In the genomic region with DNA sequence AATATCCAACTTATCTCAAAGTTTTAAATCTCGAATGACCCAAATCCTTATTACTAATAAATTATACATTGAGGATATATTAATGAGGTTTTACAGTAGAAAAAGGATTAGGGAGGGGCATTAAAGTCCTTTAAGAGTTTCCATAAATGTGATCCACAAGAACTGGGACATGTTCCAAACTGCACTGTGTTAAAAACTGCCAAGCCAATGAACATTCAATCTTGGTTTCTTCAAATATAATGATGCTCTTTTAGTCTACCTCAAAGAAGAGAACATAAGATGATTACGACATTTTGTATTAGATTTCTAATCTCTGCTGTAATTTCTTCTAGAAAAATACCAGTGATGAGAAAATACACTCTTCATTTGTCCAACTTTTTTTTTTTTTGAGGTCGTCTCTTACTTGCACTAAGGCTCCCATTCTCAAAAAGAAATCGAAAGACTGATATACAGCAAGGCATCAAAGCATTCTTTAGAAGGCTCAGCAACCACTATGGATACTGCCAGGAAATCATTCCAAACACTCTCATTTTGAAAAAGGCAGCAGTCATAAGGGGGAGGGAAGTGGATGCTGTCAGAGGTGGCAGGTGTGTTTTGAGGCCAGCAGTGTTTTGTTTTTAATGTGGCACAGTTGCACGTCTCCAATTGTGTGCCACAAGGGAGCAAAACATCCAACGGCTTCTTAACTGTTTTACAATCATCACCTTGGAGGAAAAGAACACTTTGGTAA, we compare ENCODE assay signal across 8 cellular contexts. TPM values are rescaled to one million over a fixed set of nuclear protein-coding genes. Genes with fewer than 3 reads are reported as not detected.
DNase-seq lines count a peak whose midpoint lies in the region; ATAC-seq and TF ChIP-seq lines count a peak whose summit lies in the region.

No MANE protein-coding gene starts in this region.

- no peak overlapping the region for H4K8ac ChIP-seq in H9 (replicated peaks; ENCODE audit: insufficient read length, low read depth, low read length)

- H2AFZ ChIP-seq in H9 (ENCODE audit: low read length): no peak overlapping the region

- H3K4ac ChIP-seq in H9 (ENCODE audit: low read depth, low read length): no peak overlapping the region

- no peaks in the 10 kb centered on the region for H3K9me3 Mint-ChIP-seq in H9
- H3K9me3 Mint-ChIP-seq in T-helper 1 cell treated with Interleukin-12 subunit alpha and Interleukin-12 subunit beta and Interleukin-4 antibody, amounts not matched to agents 30 μg/mL and 1 μg/mL, for 36 hours: no peaks in the 10 kb centered on the region

- TF ChIP-seq EP300 in transverse colon (IDR thresholded peaks at IDR 0.05; ENCODE audit: low read depth): no peak

- peak overlapping the region; percentile 93 to 96 for H3K4me3 Mint-ChIP-seq in H9
- peak overlapping the region; percentile 80 for H3K4me3 Mint-ChIP-seq in T-helper 1 cell treated with Interleukin-12 subunit alpha and Interleukin-12 subunit beta and Interleukin-4 antibody, amounts not matched to agents 30 μg/mL and 1 μg/mL, for 36 hours

- peak overlapping the region; percentile 66 for H3K9ac ChIP-seq in H9 (ENCODE audit: extremely low read depth, insufficient read length, low read length)

- POLR2A ChIA-PET in AG04449 (lab: Yijun Ruan, JAX): interaction anchor here (0.6 kb wide), 1 partner anchor 124 kb away, joined by 3 read pairs; no protein-coding TSS in a partner anchor

- H2BK120ac ChIP-seq in H9 (ENCODE audit: low read depth, low read length, poor library complexity, severe bottlenecking): no peak overlapping the region

- H2BK20ac ChIP-seq in H9 (ENCODE audit: low read depth, low read length, poor library complexity, severe bottlenecking): no peak overlapping the region

- H3K36me3 Mint-ChIP-seq in H9 (ENCODE audit: insufficient read depth in 1 of 3, low read depth in 3 of 3): peaks cover 3 to 37% (median 20%) of the 10 kb centered on the region in 3 experiments; a peak in 5 of 7 replicates
- H3K36me3 Mint-ChIP-seq in T-helper 1 cell treated with Interleukin-12 subunit alpha and Interleukin-12 subunit beta and Interleukin-4 antibody, amounts not matched to agents 30 μg/mL and 1 μg/mL, for 36 hours (ENCODE audit: low read depth): peaks cover 16% of the 10 kb centered on the region

- no peaks in the 10 kb centered on the region for H4K20me1 ChIP-seq in H9 (ENCODE audit: control insufficient read depth, insufficient read depth, insufficient read length)

- H3K27ac ChIP-seq in H9 (ENCODE audit: insufficient read length, low read depth, low read length): no peak overlapping the region
- peak overlapping the region; percentile 90 to 97 for H3K27ac ChIP-seq in right atrium auricular region
- peak overlapping the region in 3 of 4 donors; percentile 98 for H3K27ac ChIP-seq in transverse colon

- H3T11ph ChIP-seq in H9 (ENCODE audit: low read length): no peak overlapping the region

- in situ Hi-C loops in transverse colon (cut with MboI; ENCODE audit: low pct_ligation_motif_present in 1 of 4, low pct_unique_long_range_greater_than_20kb in 1 of 4, low sequenced_read_pairs in 3 of 4): no loop called here

- no peak overlapping the region for H2AK5ac ChIP-seq in H9 (ENCODE audit: insufficient read length, low read length)

- H3K27ac Mint-ChIP-seq in H9: peak overlapping the region in 1 of 3 experiments; percentile 22; a peak in 3 of 7 replicates
- H3K27ac Mint-ChIP-seq in T-helper 1 cell treated with Interleukin-12 subunit alpha and Interleukin-12 subunit beta and Interleukin-4 antibody, amounts not matched to agents 30 μg/mL and 1 μg/mL, for 36 hours: peak overlapping the region; percentile 51

- intact Hi-C loops in transverse colon (cut with DNase I; ENCODE audit: low total_unique reads): no loop called here

- peak overlapping the region; percentile 83 for H3K4me3 ChIP-seq in AG04449 (ENCODE audit: low read depth, low read length)
- H3K4me3 ChIP-seq in right atrium auricular region: peak overlapping the region in 1 of 2 donors; percentile 84
- peak overlapping the region in 1 of 4 donors; percentile 96 for H3K4me3 ChIP-seq in transverse colon

- H4K91ac ChIP-seq in H9 (ENCODE audit: insufficient read length, low read depth, low read length): no peak overlapping the region

- no peak overlapping the region for H3K56ac ChIP-seq in H9 (ENCODE audit: insufficient read length, low read depth, low read length)

- H3K79me1 ChIP-seq in H9 (ENCODE audit: insufficient read depth, low read depth, low read length, poor library complexity, severe bottlenecking): no peaks in the 10 kb centered on the region

- CTCF ChIA-PET in AG04449 (lab: Yijun Ruan, JAX): interaction anchor here (0.8 to 1.4 kb wide), 4 partner anchors 9 to 161 kb away, joined by 3 to 4 read pairs (median 3); no protein-coding TSS in a partner anchor

- no peak for TF ChIP-seq CTCF in AG04449 (IDR thresholded peaks at IDR 0.05; ENCODE audit: insufficient read depth, low read length, missing control alignments)
- no peak for TF ChIP-seq CTCF in H9 (conservative IDR thresholded peaks at IDR 0.05)
- no peak for TF ChIP-seq CTCF in right atrium auricular region (IDR thresholded peaks at IDR 0.05)
- TF ChIP-seq CTCF in transverse colon (IDR thresholded peaks at IDR 0.05): no peak

- H3K9me3 ChIP-seq in H9 (ENCODE audit: control insufficient read depth, low read depth, low read length) (no peaks in the 10 kb centered on the region), right atrium auricular region (no peaks in the 10 kb centered on the region), transverse colon (no peaks in the 10 kb centered on the region)

- no peak overlapping the region for H2BK15ac ChIP-seq in H9 (ENCODE audit: low read depth, low read length)

- H4K5ac ChIP-seq in H9 (ENCODE audit: insufficient read length, low read depth, low read length): no peak overlapping the region

- DNase-seq in AG04449 (ENCODE audit: low read depth, low spot score): no peak
- DNase-seq in H9: no peak
- no peak for DNase-seq in right atrium auricular region (ENCODE audit: low spot score)
- DNase-seq in transverse colon: no peak
- no peak for DNase-seq in central memory CD4-positive, alpha-beta T cell

- H3K27me3 ChIP-seq in H9 (ENCODE audit: insufficient read depth, low read length) (no peaks in the 10 kb centered on the region), right atrium auricular region (no peaks in the 10 kb centered on the region), transverse colon (no peaks in the 10 kb centered on the region)

- H3K23ac ChIP-seq in H9 (ENCODE audit: insufficient read length, low read depth, low read length): no peak overlapping the region

- peaks cover 56 to 72% of the 10 kb centered on the region in 2 experiments for H3K4me1 Mint-ChIP-seq in H9
- H3K4me1 Mint-ChIP-seq in T-helper 1 cell treated with Interleukin-12 subunit alpha and Interleukin-12 subunit beta and Interleukin-4 antibody, amounts not matched to agents 30 μg/mL and 1 μg/mL, for 36 hours (ENCODE audit: low read depth): peaks cover 28% of the 10 kb centered on the region

- H2BK12ac ChIP-seq in H9 (ENCODE audit: insufficient read length, low read depth, low read length): no peak overlapping the region

- no peak overlapping the region for H3K18ac ChIP-seq in H9 (ENCODE audit: insufficient read length, low read depth, low read length)

- H3K14ac ChIP-seq in H9 (ENCODE audit: insufficient read depth, low read length): no peak overlapping the region

- TF ChIP-seq POLR2A in transverse colon (IDR thresholded peaks at IDR 0.05): no peak

- ATAC-seq in GM18511 (IDR thresholded peaks at IDR 0.05; ENCODE audit: unreplicated experiment) (no peak), GM18498 (IDR thresholded peaks at IDR 0.05; ENCODE audit: unreplicated experiment) (no peak)

- WGBS in H9 (ENCODE audit: extremely low coverage, insufficient read length, low lambda C conversion rate): 100% methylated on average over 1 of the region's 6 CpGs
- 39 to 43% methylated on average over 6 of the region's 6 CpGs for WGBS in transverse colon (ENCODE audit: low coverage in 1 of 2), 2 donors

- no peaks in the 10 kb centered on the region for H3K36me3 ChIP-seq in right atrium auricular region
- no peaks in the 10 kb centered on the region for H3K36me3 ChIP-seq in transverse colon

- H3K27me3 Mint-ChIP-seq in H9 (ENCODE audit: low read depth): no peaks in the 10 kb centered on the region
- no peaks in the 10 kb centered on the region for H3K27me3 Mint-ChIP-seq in T-helper 1 cell treated with Interleukin-12 subunit alpha and Interleukin-12 subunit beta and Interleukin-4 antibody, amounts not matched to agents 30 μg/mL and 1 μg/mL, for 36 hours (ENCODE audit: low read depth)

- no peak overlapping the region for H2BK5ac ChIP-seq in H9 (ENCODE audit: insufficient read length, low read length)

- peak overlapping the region; percentile 37 for H3K4me2 ChIP-seq in H9 (ENCODE audit: insufficient read depth, insufficient read length, low read length)

- peaks cover 34% of the 10 kb centered on the region for H3K79me2 ChIP-seq in H9 (ENCODE audit: insufficient read depth, low read length)

- 0 out of 2 replicates have a peak, but pooled peaks cover 3% of the 10 kb centered on the region for H3K4me1 ChIP-seq in H9 (ENCODE audit: insufficient read depth, low read length)
- peaks cover 0 to 28% of the 10 kb centered on the region in 2 donors for H3K4me1 ChIP-seq in right atrium auricular region
- H3K4me1 ChIP-seq in transverse colon: peaks cover 9 to 39% (median 15%) of the 10 kb centered on the region in 4 donors

- peaks cover 6% of the 10 kb centered on the region for H3K23me2 ChIP-seq in H9 (ENCODE audit: insufficient read length, low read depth, low read length, poor library complexity, severe bottlenecking)

RNA-seq across cellular contexts. Expression of a gene that starts 1.6 kb away (rescaled TPM):
- total RNA-seq in H9 (2021) (112 and 117 TPM in 2 replicates), right atrium auricular region (10 to 100 TPM; 29.2 to 32.1 TPM), transverse colon (100 to 1,000 TPM in 1 of 4 donors, 10 to 100 TPM in 3; 30.8 to 131 (median 94.5) TPM)
